Comparison of ENCODE assay signal across 2 cellular contexts in the genomic region with DNA sequence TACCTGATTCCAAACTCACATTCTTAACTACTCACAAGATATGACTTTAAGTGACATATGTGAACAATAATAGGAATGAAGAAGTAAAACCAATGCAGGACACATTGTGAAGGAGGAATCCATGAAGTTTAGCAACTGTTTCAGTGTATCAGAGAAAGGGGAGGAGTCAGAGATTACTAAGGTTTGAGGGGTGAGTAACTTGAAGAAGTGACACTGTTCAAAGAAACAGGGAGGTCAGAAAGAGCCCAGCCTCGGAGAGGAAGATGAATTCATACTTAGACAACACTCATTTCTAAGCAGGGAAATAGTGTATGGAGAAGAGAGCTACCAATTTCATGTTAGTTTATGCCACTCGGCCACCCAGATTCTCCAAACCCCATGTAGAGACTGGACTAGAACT.
TF ChIP-seq lines count a peak whose summit lies in the region.

No MANE protein-coding gene starts in this region.

TF ChIP-seq in HCT116, 20 proteins besides CTCF, POLR2A, EP300 and RAD21:
- TF ChIP-seq, protein P1, sequence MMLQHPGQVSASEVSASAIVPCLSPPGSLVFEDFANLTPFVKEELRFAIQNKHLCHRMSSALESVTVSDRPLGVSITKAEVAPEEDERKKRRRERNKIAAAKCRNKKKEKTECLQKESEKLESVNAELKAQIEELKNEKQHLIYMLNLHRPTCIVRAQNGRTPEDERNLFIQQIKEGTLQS (IDR thresholded peaks at IDR 0.05) = no peak
- TF ChIP-seq, protein P2, sequence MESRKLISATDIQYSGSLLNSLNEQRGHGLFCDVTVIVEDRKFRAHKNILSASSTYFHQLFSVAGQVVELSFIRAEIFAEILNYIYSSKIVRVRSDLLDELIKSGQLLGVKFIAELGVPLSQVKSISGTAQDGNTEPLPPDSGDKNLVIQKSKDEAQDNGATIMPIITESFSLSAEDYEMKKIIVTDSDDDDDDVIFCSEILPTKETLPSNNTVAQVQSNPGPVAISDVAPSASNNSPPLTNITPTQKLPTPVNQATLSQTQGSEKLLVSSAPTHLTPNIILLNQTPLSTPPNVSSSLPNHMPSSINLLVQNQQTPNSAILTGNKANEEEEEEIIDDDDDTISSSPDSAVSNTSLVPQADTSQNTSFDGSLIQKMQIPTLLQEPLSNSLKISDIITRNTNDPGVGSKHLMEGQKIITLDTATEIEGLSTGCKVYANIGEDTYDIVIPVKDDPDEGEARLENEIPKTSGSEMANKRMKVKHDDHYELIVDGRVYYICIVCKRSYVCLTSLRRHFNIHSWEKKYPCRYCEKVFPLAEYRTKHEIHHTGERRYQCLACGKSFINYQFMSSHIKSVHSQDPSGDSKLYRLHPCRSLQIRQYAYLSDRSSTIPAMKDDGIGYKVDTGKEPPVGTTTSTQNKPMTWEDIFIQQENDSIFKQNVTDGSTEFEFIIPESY (IDR thresholded peaks at IDR 0.05; ENCODE audit: extremely low read depth, insufficient replicate concordance, low read length) = no peak
- TF ChIP-seq SP1 (IDR thresholded peaks at IDR 0.05; ENCODE audit: low read depth) (no peak), EZH2phosphoT487 (IDR thresholded peaks at IDR 0.05; ENCODE audit: borderline replicate concordance) (no peak), ELF1 (IDR thresholded peaks at IDR 0.05; ENCODE audit: borderline replicate concordance, low read depth) (no peak), JUND (IDR thresholded peaks at IDR 0.05) (no peak), FOSL1 (IDR thresholded peaks at IDR 0.05; ENCODE audit: low read depth) (no peak), ZNF274 (IDR thresholded peaks at IDR 0.05; ENCODE audit: low read depth, low read length) (no peak), CBX3 (IDR thresholded peaks at IDR 0.05; ENCODE audit: low read depth) (no peak), YY1 (IDR thresholded peaks at IDR 0.05; ENCODE audit: extremely low read depth, insufficient replicate concordance, low read depth, low read length) (no peak), ZFX (IDR thresholded peaks at IDR 0.05) (no peak), POLR2AphosphoS5 (IDR thresholded peaks at IDR 0.05; ENCODE audit: low read depth, low read length) (no peak), TCF7L2 (IDR thresholded peaks at IDR 0.05; ENCODE audit: borderline replicate concordance, extremely low read depth, insufficient read depth, insufficient read length) (no peak)
- TF ChIP-seq, protein P3, sequence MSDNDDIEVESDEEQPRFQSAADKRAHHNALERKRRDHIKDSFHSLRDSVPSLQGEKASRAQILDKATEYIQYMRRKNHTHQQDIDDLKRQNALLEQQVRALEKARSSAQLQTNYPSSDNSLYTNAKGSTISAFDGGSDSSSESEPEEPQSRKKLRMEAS (IDR thresholded peaks at IDR 0.05) = no peak

TF ChIP-seq in H1, 55 proteins besides CTCF, POLR2A, EP300 and RAD21:
- TF ChIP-seq KDM1A (IDR thresholded peaks at IDR 0.05; ENCODE audit: borderline replicate concordance, low read length) (no peak), CHD1 (IDR thresholded peaks at IDR 0.05; ENCODE audit: low read depth, low read length) (no peak), HDAC6 (IDR thresholded peaks at IDR 0.05; ENCODE audit: low read depth, low read length) (no peak), SAP30 (IDR thresholded peaks at IDR 0.05; ENCODE audit: insufficient read depth, insufficient replicate concordance, low read length) (no peak), CEBPB (IDR thresholded peaks at IDR 0.05; ENCODE audit: low read depth, low read length) (no peak), TAF7 (optimal IDR thresholded peaks at IDR 0.05; ENCODE audit: borderline replicate concordance, low read depth, low read length) (no peak), ZNF274 (IDR thresholded peaks at IDR 0.05; ENCODE audit: borderline replicate concordance, extremely low read depth, low read length) (no peak), TBP (IDR thresholded peaks at IDR 0.05; ENCODE audit: low read depth, low read length) (no peak), TCF12 (IDR thresholded peaks at IDR 0.05; ENCODE audit: low read depth, low read length) (no peak), GTF2F1 (IDR thresholded peaks at IDR 0.05; ENCODE audit: borderline replicate concordance, low read depth, low read length) (no peak), SIN3A (conservative IDR thresholded peaks at IDR 0.05 in 1 of 2, IDR thresholded peaks at IDR 0.05 in 1 of 2; ENCODE audit: low read depth in 1 of 2, low read length in 2 of 2) (no peak)
- TF ChIP-seq, protein P1 (IDR thresholded peaks at IDR 0.05; ENCODE audit: insufficient read depth, low read depth, low read length) = no peak
